In the genomic region with DNA sequence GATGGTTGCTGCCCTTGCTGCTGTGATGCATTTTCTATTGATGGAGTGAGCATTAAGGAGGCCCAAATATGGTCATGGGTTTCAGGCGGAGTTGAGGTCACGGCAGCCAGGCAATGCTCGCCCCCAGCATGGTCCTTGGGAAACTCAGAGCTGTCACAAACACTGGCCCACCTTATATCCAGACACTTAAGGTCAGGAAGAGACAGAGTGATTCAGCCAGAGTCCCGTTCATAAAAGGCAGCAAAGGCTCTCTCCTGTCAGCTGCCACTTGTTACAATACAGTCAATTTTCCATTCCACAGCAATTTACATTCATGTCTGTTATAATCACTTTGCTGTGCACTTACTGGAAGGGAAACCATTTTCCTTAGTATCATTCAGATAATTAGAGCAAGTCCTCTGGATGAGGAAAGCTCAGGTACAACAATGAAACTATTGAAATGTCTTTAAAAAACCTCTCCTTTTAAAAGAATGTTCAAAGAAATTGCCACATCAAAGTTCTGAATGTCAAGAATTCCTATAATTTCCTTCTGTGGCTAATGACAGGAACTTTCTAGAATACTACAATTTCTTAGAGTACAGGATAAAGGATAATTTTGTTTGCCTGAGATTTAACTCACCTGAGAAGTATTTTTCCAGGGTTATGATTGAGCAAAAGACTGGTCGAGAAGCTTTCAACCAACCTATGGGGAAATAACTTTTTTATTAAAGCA, we compare ENCODE assay signal across 15 cellular contexts. TPM values are rescaled to one million over a fixed set of nuclear protein-coding genes. Genes with fewer than 3 reads are reported as not detected.
DNase-seq lines count a peak whose midpoint lies in the region; ATAC-seq, FAIRE-seq and TF ChIP-seq lines count a peak whose summit lies in the region.
"Had no signal": no experiment of that assay in that cellular context is flagged by ENCODE, and none has a peak within 500 bp of the region (broad histone marks: within the 10 kb centered on the region; RNA-seq: fewer than 3 reads in every experiment).

No MANE protein-coding gene starts in this region.

- TF ChIP-seq CTCF in heart right ventricle (IDR thresholded peaks at IDR 0.05): no peak
- no peak for TF ChIP-seq CTCF in MCF 10A (IDR thresholded peaks at IDR 0.05; ENCODE audit: unreplicated experiment)
- TF ChIP-seq CTCF in mesothelial cell of epicardium (IDR thresholded peaks at IDR 0.05; ENCODE audit: unreplicated experiment): no peak

- H3K27ac Mint-ChIP-seq in MCF 10A (ENCODE audit: low read depth, unreplicated experiment): peak overlapping the region; percentile 4
- peak overlapping the region; percentile 77 for H3K27ac Mint-ChIP-seq in mesothelial cell of epicardium
- H3K27ac Mint-ChIP-seq: activated naive CD8-positive, alpha-beta T cell treated with anti-CD3 and anti-CD28 coated beads for 36 hours had no signal

- H3K4me3 Mint-ChIP-seq in MCF 10A (ENCODE audit: unreplicated experiment) (no peak overlapping the region), mesothelial cell of epicardium (no peak overlapping the region)
- H3K4me3 Mint-ChIP-seq: activated naive CD8-positive, alpha-beta T cell treated with anti-CD3 and anti-CD28 coated beads for 36 hours had no signal

- H3K4me1 ChIP-seq in heart right ventricle: peaks cover under 1 to 27% (median 14%) of the 10 kb centered on the region in 9 donors

- no peaks in the 10 kb centered on the region for H3K9me3 ChIP-seq in heart right ventricle
- H3K9me3 ChIP-seq: MG63 had no signal

- peaks cover 8% of the 10 kb centered on the region for H3K4me1 Mint-ChIP-seq in MCF 10A (ENCODE audit: insufficient read depth, unreplicated experiment)
- peaks cover 28% of the 10 kb centered on the region for H3K4me1 Mint-ChIP-seq in mesothelial cell of epicardium
- H3K4me1 Mint-ChIP-seq: activated naive CD8-positive, alpha-beta T cell treated with anti-CD3 and anti-CD28 coated beads for 36 hours had no signal

- no peak overlapping the region for H3K4me3 ChIP-seq in heart right ventricle
- H3K4me3 ChIP-seq: MG63 had no signal

- no peaks in the 10 kb centered on the region for H3K36me3 ChIP-seq in heart right ventricle
- H3K36me3 ChIP-seq: MG63 had no signal

- H3K27ac ChIP-seq in heart right ventricle: peak overlapping the region in 7 of 10 donors; percentile 13 to 66 (median 38)

- H3K36me3 Mint-ChIP-seq in MCF 10A (ENCODE audit: insufficient read depth, unreplicated experiment): no peaks in the 10 kb centered on the region
- H3K36me3 Mint-ChIP-seq in mesothelial cell of epicardium: no peaks in the 10 kb centered on the region
- H3K36me3 Mint-ChIP-seq: activated naive CD8-positive, alpha-beta T cell treated with anti-CD3 and anti-CD28 coated beads for 36 hours had no signal

- H3K9me3 Mint-ChIP-seq in MCF 10A (ENCODE audit: unreplicated experiment) (no peaks in the 10 kb centered on the region), mesothelial cell of epicardium (no peaks in the 10 kb centered on the region)
- H3K9me3 Mint-ChIP-seq: activated naive CD8-positive, alpha-beta T cell treated with anti-CD3 and anti-CD28 coated beads for 36 hours had no signal

- no peaks in the 10 kb centered on the region for H3K27me3 ChIP-seq in heart right ventricle
- H3K27me3 ChIP-seq: MG63 had no signal

- CTCF ChIA-PET in MCF 10A (lab: Yijun Ruan, JAX): no interaction called here

- peak in 6 of 8 donors; percentile 14 to 77 (median 34) for ATAC-seq in heart right ventricle
- ATAC-seq in Right ventricle myocardium superior (ENCODE audit: poor library complexity): no peak
- ATAC-seq in GM19395 (IDR thresholded peaks at IDR 0.05; ENCODE audit: unreplicated experiment): no peak

- POLR2A ChIA-PET in MCF 10A (lab: Yijun Ruan, JAX): interaction anchor here (0.8 kb wide), 1 partner anchor 11 kb away, joined by 3 read pairs; no protein-coding TSS in a partner anchor

- 59 to 63% methylated on average over 5 of the region's 5 CpGs for WGBS in heart right ventricle, 2 donors

- DNase-seq in heart right ventricle (no peak), Right ventricle myocardium superior (no peak), MCF 10A (ENCODE audit: unreplicated experiment) (no peak), mesothelial cell of epicardium (ENCODE audit: low spot score in 2 of 2, unreplicated experiment in 2 of 2) (no peak), HTR-8/SVneo (ENCODE audit: insufficient read length, low spot score) (no peak), NCI-H2081 (lab: John Stamatoyannopoulos, UW) (no peak), iPS-NIHi7 (ENCODE audit: extremely low spot score) (no peak)
- DNase-seq: activated CD4-positive, alpha-beta T cell treated with anti-CD3 and anti-CD28 coated beads for 4 hours; activated naive CD8-positive, alpha-beta T cell treated with anti-CD3 and anti-CD28 coated beads for 36 hours; activated T-cell treated with anti-CD3 and anti-CD28 coated beads, Interleukin-2, amount 50 U/mL, for 1 hour; MG63; NCI-H2171 had no signal

- intact Hi-C loops in heart right ventricle (cut with DNase I) (no loop called here), Right ventricle myocardium superior (cut with DNase I) (no loop called here), MCF 10A (cut with micrococcal nuclease) (no loop called here)

- BruUV-seq in MCF 10A (replicated peaks; lab: Mats Ljungman, UMichigan): no TSS peak

- H3K27me3 Mint-ChIP-seq in MCF 10A (ENCODE audit: insufficient read depth, unreplicated experiment): no peaks in the 10 kb centered on the region
- H3K27me3 Mint-ChIP-seq in mesothelial cell of epicardium (ENCODE audit: low read depth): no peaks in the 10 kb centered on the region

- FAIRE-seq in HTR-8/SVneo (lab: Jason Lieb, UNC): no peak
- FAIRE-seq: keratinocyte had no signal

RNA-seq across cellular contexts. Expression of a gene that starts 14.8 kb away (rescaled TPM):
- total RNA-seq in heart right ventricle: 1,000 to 10,000 TPM; 1,390 to 8,287 (median 4,440) TPM
- polyA plus RNA-seq in heart right ventricle: 1,000 to 10,000 TPM; 2,052 to 6,963 TPM
- total RNA-seq in Right ventricle myocardium superior: 1,733 TPM
- 0.20 and 0.65 TPM in 2 replicates for total RNA-seq in MCF 10A (2022)
- total RNA-seq in mesothelial cell of epicardium: 5.1 to 5.2 TPM (median 5.2 TPM) in 3 replicates
- total RNA-seq: activated naive CD8-positive, alpha-beta T cell treated with anti-CD3 and anti-CD28 coated beads for 36 hours; subcutaneous adipose tissue had no signal

Comparison
In these comparisons a context has a peak if more than half of its experiments do, and no peak if none do; other contexts are left out.
1. ATAC-seq: peak in heart right ventricle (6 of 8); none in Right ventricle myocardium superior (single experiment) and GM19395 (single experiment).
2. RNA of a gene that starts 14.8 kb away (total RNA-seq): 1,390 to 8,287 TPM in heart right ventricle and 1,733 TPM in Right ventricle myocardium superior (single experiment); 5.1 to 5.2 TPM in mesothelial cell of epicardium and 0.20 to 0.65 TPM in MCF 10A; every median in the first group is over 100 times any median in the second.